ENCODE assay signal across 9 cellular contexts in genomic region chr3:116005404-116005803, GRCh38.
DNase-seq lines count a peak whose midpoint lies in the region; ATAC-seq and TF ChIP-seq lines count a peak whose summit lies in the region.
"Had no signal": no experiment of that assay in that cellular context is flagged by ENCODE, and none has a peak within 500 bp of the region (broad histone marks: within the 10 kb centered on the region; RNA-seq: fewer than 3 reads in every experiment).

No MANE protein-coding gene starts in this region.

- no peaks in the 10 kb centered on the region for H3K36me3 ChIP-seq in brain microvascular endothelial cell (replicated peaks)
- H3K36me3 ChIP-seq: cardiac muscle cell had no signal

- in situ Hi-C loops in brain microvascular endothelial cell (cut with HindIII; ENCODE audit: low pct_ligation_motif_present, low sequenced_read_pairs), result no loop called here

- DNase-seq in DMS 273 treated with DMSO at 0.1 percent for 48 hours (lab: John Stamatoyannopoulos, UW) (peak; percentile 33), NCI-H187 treated with DMSO at 0.1 percent for 48 hours (lab: John Stamatoyannopoulos, UW) (peak; percentile 37), brain microvascular endothelial cell (peak; percentile 98), myocyte (ENCODE audit: low read depth) (peak; percentile 95), inferior parietal cortex (ENCODE audit: extremely low spot score) (no peak), NCI-H2081 treated with DMSO at 0.1 percent for 48 hours (lab: John Stamatoyannopoulos, UW) (no peak), HuH-7.5 (ENCODE audit: low spot score) (no peak)

- peak overlapping the region; percentile 88 for H3K27ac ChIP-seq in brain microvascular endothelial cell
- H3K27ac ChIP-seq: cardiac muscle cell had no signal

- no peaks in the 10 kb centered on the region for H3K27me3 ChIP-seq in brain microvascular endothelial cell (replicated peaks)
- H3K27me3 ChIP-seq: cardiac muscle cell had no signal

- no peak overlapping the region for H3K4me3 ChIP-seq in brain microvascular endothelial cell (ENCODE audit: low read depth, low read length)
- H3K4me3 ChIP-seq: cardiac muscle cell had no signal

- TF ChIP-seq CTCF in brain microvascular endothelial cell (IDR thresholded peaks at IDR 0.05; ENCODE audit: low read depth, low read length, missing control alignments), result no peak

- ATAC-seq in HG03378 (IDR thresholded peaks at IDR 0.05; ENCODE audit: unreplicated experiment), result no peak

Comparison
In these comparisons a context has a peak if more than half of its experiments do, and no peak if none do; other contexts are left out.
1. DNase-seq: peak in DMS 273 treated with DMSO at 0.1 percent for 48 hours (single experiment), NCI-H187 treated with DMSO at 0.1 percent for 48 hours (single experiment), brain microvascular endothelial cell (single experiment) and myocyte (single experiment); none in inferior parietal cortex (single experiment), NCI-H2081 treated with DMSO at 0.1 percent for 48 hours (single experiment) and HuH-7.5 (single experiment).